17 cellular contexts compared by ENCODE assay signal in genomic region chr5:16965581-16965980, GRCh38. TPM values are rescaled to one million over a fixed set of nuclear protein-coding genes. Genes with fewer than 3 reads are reported as not detected.
DNase-seq lines count a peak whose midpoint lies in the region; ATAC-seq and TF ChIP-seq lines count a peak whose summit lies in the region.
"Had no signal": no experiment of that assay in that cellular context is flagged by ENCODE, and none has a peak within 500 bp of the region (broad histone marks: within the 10 kb centered on the region; RNA-seq: fewer than 3 reads in every experiment).

No MANE protein-coding gene starts in this region.

- CTCF ChIA-PET in IMR-90 (lab: Yijun Ruan, JAX) = no interaction called here

- no peaks in the 10 kb centered on the region for H4K20me1 ChIP-seq in IMR-90 (ENCODE audit: insufficient read depth, low read length)

- intact Hi-C loops in IMR-90 (cut with micrococcal nuclease) (no loop called here), thyroid gland (cut with DNase I) (no loop called here)

- peak; percentile 24 for ATAC-seq in IMR-90 (ENCODE audit: low read depth)
- no peak for ATAC-seq in GM21381 (IDR thresholded peaks at IDR 0.05; ENCODE audit: unreplicated experiment)
- ATAC-seq: HepG2 had no signal

- H2AFZ ChIP-seq in IMR-90 (replicated peaks; ENCODE audit: low read length, poor library complexity) = no peak overlapping the region

- no TSS peak for BruUV-seq in IMR-90 (replicated peaks; lab: Mats Ljungman, UMichigan)

- H2AK5ac ChIP-seq in IMR-90 (ENCODE audit: low read depth, low read length) = no peak overlapping the region

- no peak for TF ChIP-seq POLR2A in IMR-90 (IDR thresholded peaks at IDR 0.05; ENCODE audit: low read depth, low read length)
- no peak for TF ChIP-seq POLR2A in thyroid gland (IDR thresholded peaks at IDR 0.05)

- no peak for TF ChIP-seq RAD21 in IMR-90 (IDR thresholded peaks at IDR 0.05; ENCODE audit: low read length)

- H3K4me3 ChIP-seq in IMR-90 (ENCODE audit: insufficient read depth, low read depth, low read length) (no peak overlapping the region), fibroblast of the aortic adventitia (ENCODE audit: low read depth, low read length) (no peak overlapping the region), thyroid gland (replicated peaks in 1 of 3) (no peak overlapping the region)

- dilution Hi-C loops in IMR-90 (cut with HindIII; ENCODE audit: low sequenced_read_pairs, unreplicated experiment) = no loop called here

- H4K5ac ChIP-seq in IMR-90 (ENCODE audit: low read depth, low read length) = no peak overlapping the region

- H3K9me1 ChIP-seq in IMR-90 (ENCODE audit: insufficient read depth, low read length) = 0 out of 2 replicates have a peak, but pooled peaks cover 3% of the 10 kb centered on the region

- in situ Hi-C loops in IMR-90 (cut with MboI; ENCODE audit: low sequenced_read_pairs) = no loop called here

- no peaks in the 10 kb centered on the region for H3K36me3 ChIP-seq in IMR-90 (ENCODE audit: control insufficient read depth, insufficient read depth, low read length)
- no peaks in the 10 kb centered on the region for H3K36me3 ChIP-seq in thyroid gland

- H3K4me2 ChIP-seq in IMR-90 (ENCODE audit: low read depth, low read length) = no peak overlapping the region; the same call in 1 of the 2 replicates
- H3K4me2 ChIP-seq: KMS-11 had no signal

- H4K8ac ChIP-seq in IMR-90 (ENCODE audit: low read depth in 2 of 2, low read length in 2 of 2) = no peak overlapping the region

- no peaks in the 10 kb centered on the region for H3K27me3 ChIP-seq in IMR-90 (ENCODE audit: control insufficient read depth, insufficient read depth, low read length)
- H3K27me3 ChIP-seq in thyroid gland = no peaks in the 10 kb centered on the region

- no CpG with 5 or more reads among the region's 1 CpG for WGBS in IMR-90 (ENCODE audit: extremely low coverage in 2 of 2, insufficient read length in 1 of 2), 2 experiments
- 38 to 49% methylated on average over 1 of the region's 1 CpG for WGBS in thyroid gland, 2 donors

- no peak overlapping the region for H3K4ac ChIP-seq in IMR-90 (ENCODE audit: low read depth, low read length)

- H3K79me1 ChIP-seq in IMR-90 (ENCODE audit: low read depth in 1 of 2, low read length in 2 of 2) = no peaks in the 10 kb centered on the region

- peak; percentile 28 for DNase-seq in EH (ENCODE audit: low read depth)
- DNase-seq in IMR-90 = no peak
- DNase-seq in fibroblast of the aortic adventitia (ENCODE audit: low read depth) = peak; percentile 43
- no peak for DNase-seq in thyroid gland
- DNase-seq in activated naive CD4-positive, alpha-beta T cell treated with Interleukin-2 at 50 U/mL for 16 hours = no peak
- DNase-seq in caudate nucleus (lab: John Stamatoyannopoulos, UW) = no peak
- DNase-seq: AML-193, DMS 273 treated with DMSO at 0.1 percent for 48 hours, GDM1, NCI-H1694 treated with DMSO at 0.1 percent for 48 hours, NCI-H2227 treated with DMSO at 0.1 percent for 48 hours, NCI-H510A treated with DMSO at 0.1 percent for 48 hours, NCI-H774, SHP77 had no signal

- no peaks in the 10 kb centered on the region for H3K9me3 ChIP-seq in IMR-90 (ENCODE audit: control insufficient read depth, insufficient read depth, low read length)
- H3K9me3 ChIP-seq in thyroid gland = no peaks in the 10 kb centered on the region

- H2BK5ac ChIP-seq in IMR-90 (ENCODE audit: low read depth, low read length, poor library complexity, severe bottlenecking) = no peak overlapping the region

- no peak overlapping the region for H2BK15ac ChIP-seq in IMR-90 (ENCODE audit: low read depth, low read length)

- H2AK9ac ChIP-seq in IMR-90 (replicated peaks; ENCODE audit: low read depth, low read length, poor library complexity) = no peak overlapping the region

- H3K18ac ChIP-seq in IMR-90 (ENCODE audit: low read depth, low read length) = no peak overlapping the region

- H3K9ac ChIP-seq in IMR-90 (ENCODE audit: low read depth, low read length) = no peak overlapping the region
- H3K9ac ChIP-seq: KMS-11 had no signal

- 0 out of 2 replicates have a peak overlapping the region, but pooled peaks have one; percentile 73 for H2BK20ac ChIP-seq in IMR-90 (ENCODE audit: low read depth, low read length)

- H3K27ac ChIP-seq in IMR-90 (ENCODE audit: insufficient read depth, low read length) (no peak overlapping the region), thyroid gland (peak overlapping the region; percentile 24 to 43 (median 36)), caudate nucleus (ENCODE audit: low read depth, low read length) (no peak overlapping the region)
- H3K27ac ChIP-seq: KMS-11 had no signal

- H4K91ac ChIP-seq in IMR-90 (ENCODE audit: insufficient read depth, low read depth, low read length) = no peak overlapping the region

- POLR2A ChIA-PET in IMR-90 (lab: Charles Lee; ENCODE audit: unreplicated experiment) = no interaction called here

- H3K14ac ChIP-seq in IMR-90 (replicated peaks; ENCODE audit: low read depth, low read length) = no peak overlapping the region

- H3K4me1 ChIP-seq in IMR-90 (ENCODE audit: control insufficient read depth, insufficient read depth, low read length) (peaks cover 2% of the 10 kb centered on the region), thyroid gland (peaks cover 10 to 13% of the 10 kb centered on the region in 2 donors)

- H3K56ac ChIP-seq in IMR-90 (ENCODE audit: extremely low read depth, insufficient read depth, low read length) = no peak overlapping the region

- H2BK120ac ChIP-seq in IMR-90 (ENCODE audit: low read depth, low read length) = no peak overlapping the region

- TF ChIP-seq CTCF in IMR-90 (conservative IDR thresholded peaks at IDR 0.05; ENCODE audit: low read depth, low read length) = no peak
- TF ChIP-seq CTCF in fibroblast of the aortic adventitia (IDR thresholded peaks at IDR 0.05; ENCODE audit: insufficient read depth, low read length) = no peak
- no peak for TF ChIP-seq CTCF in thyroid gland (IDR thresholded peaks at IDR 0.05)

- H3K23ac ChIP-seq in IMR-90 (ENCODE audit: low read depth, low read length) = no peak overlapping the region

TF ChIP-seq in IMR-90, 13 proteins besides CTCF, POLR2A, EP300 and RAD21:
- TF ChIP-seq BHLHE40 (IDR thresholded peaks at IDR 0.05; ENCODE audit: low read depth, low read length) (no peak), CHD1 (IDR thresholded peaks at IDR 0.05; ENCODE audit: low read depth, low read length) (no peak), NFE2L2 (IDR thresholded peaks at IDR 0.05; ENCODE audit: low read depth, low read length) (no peak), RFX5 (IDR thresholded peaks at IDR 0.05; ENCODE audit: low read depth, low read length) (no peak), USF2 (IDR thresholded peaks at IDR 0.05; ENCODE audit: low read depth, low read length) (no peak), MAZ (IDR thresholded peaks at IDR 0.05; ENCODE audit: borderline replicate concordance, low read depth, low read length) (no peak), MAFK (IDR thresholded peaks at IDR 0.05; ENCODE audit: low read depth, low read length) (no peak), RCOR1 (IDR thresholded peaks at IDR 0.05; ENCODE audit: insufficient replicate concordance, low read length) (no peak), MXI1 (IDR thresholded peaks at IDR 0.05; ENCODE audit: borderline replicate concordance, low read depth, low read length) (no peak), SMC3 (IDR thresholded peaks at IDR 0.05; ENCODE audit: low read depth, low read length) (no peak), ELK1 (IDR thresholded peaks at IDR 0.05; ENCODE audit: borderline replicate concordance, low read depth, low read length) (no peak)

RNA-seq across cellular contexts. Expression of gene MYO10, which starts 29.5 kb away (rescaled TPM):
- total RNA-seq in IMR-90 (2012; rRNA removed) = 93.0 and 115 TPM in 2 replicates
- polyA plus RNA-seq in IMR-90 (2012; rRNA removed) = 39.9 and 41.9 TPM in 2 replicates
- 30.6 and 53.6 TPM in 2 replicates for polyA plus RNA-seq in IMR-90 (2012; cell fraction: cytosol; rRNA removed)
- polyA plus RNA-seq in IMR-90 (2012; cell fraction: nucleus; rRNA removed; ENCODE audit: low replicate concordance) = 35.4 and 54.4 TPM in 2 replicates
- total RNA-seq in fibroblast of the aortic adventitia (ENCODE audit: low replicate concordance) = 37.1 and 324 TPM in 2 replicates
- 10 to 100 TPM; 49.2 to 89.6 (median 71.0) TPM for total RNA-seq in thyroid gland

Comparison
In these comparisons a context has a peak if more than half of its experiments do, and no peak if none do; other contexts are left out.
1. DNase-seq: peak in EH (single experiment) and fibroblast of the aortic adventitia (single experiment); none in IMR-90 (single experiment), thyroid gland (0 of 2), activated naive CD4-positive, alpha-beta T cell treated with Interleukin-2 at 50 U/mL for 16 hours (single experiment) and caudate nucleus (0 of 61).
2. H3K27ac ChIP-seq: peak in thyroid gland (3 of 3); none in IMR-90 (single experiment) and caudate nucleus (single experiment).